ENCODE assay signal across 1 cellular context in genomic region chr3:49175530-49175929, GRCh38.
TF ChIP-seq lines count a peak whose summit lies in the region.

No MANE protein-coding gene starts in this region.

TF ChIP-seq in SK-N-SH, 30 proteins besides CTCF, POLR2A, EP300 and RAD21:
- no peak for TF ChIP-seq TEAD4 (IDR thresholded peaks at IDR 0.05; ENCODE audit: borderline replicate concordance, insufficient read depth)
- TF ChIP-seq SMC3 (IDR thresholded peaks at IDR 0.05; ENCODE audit: low read depth, low read length), result no peak
- no peak for TF ChIP-seq ZBTB33 (IDR thresholded peaks at IDR 0.05; ENCODE audit: borderline replicate concordance, low read depth)
- TF ChIP-seq SIN3A (IDR thresholded peaks at IDR 0.05; ENCODE audit: borderline replicate concordance, low read depth, low read length), result no peak
- TF ChIP-seq RXRA (IDR thresholded peaks at IDR 0.05; ENCODE audit: borderline replicate concordance, low read depth), result no peak
- TF ChIP-seq RCOR1 (IDR thresholded peaks at IDR 0.05; ENCODE audit: low read length), result no peak
- no peak for TF ChIP-seq EZH2phosphoT487 (IDR thresholded peaks at IDR 0.05; ENCODE audit: borderline replicate concordance, low read depth)
- no peak for TF ChIP-seq REST (IDR thresholded peaks at IDR 0.05; ENCODE audit: low read depth, low read length)
- TF ChIP-seq USF2 (IDR thresholded peaks at IDR 0.05; ENCODE audit: borderline replicate concordance, low read depth, low read length), result no peak
- TF ChIP-seq POLR2AphosphoS5 (IDR thresholded peaks at IDR 0.05; ENCODE audit: low read depth, low read length), result no peak
